In the genomic region with DNA sequence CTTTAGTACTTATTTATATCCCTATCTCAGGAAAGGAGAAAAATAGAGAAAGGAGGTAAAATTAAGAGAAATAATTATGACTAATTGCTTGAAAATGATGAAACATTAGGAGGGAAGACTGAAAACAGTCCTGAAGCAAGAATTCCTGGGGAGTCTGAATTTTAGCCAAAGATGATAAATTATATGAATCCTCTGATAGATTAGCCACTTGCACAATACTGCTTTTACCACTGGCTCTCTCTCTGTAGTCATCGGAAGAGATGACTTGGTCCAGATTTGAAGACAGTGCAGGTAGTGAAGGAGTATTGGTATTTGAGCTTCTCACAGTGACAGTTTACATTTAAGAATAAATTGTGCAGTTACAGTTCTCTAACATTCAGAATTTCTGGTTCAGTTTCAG, we compare ENCODE assay signal across 26 cellular contexts.
DNase-seq lines count a peak whose midpoint lies in the region; ATAC-seq, FAIRE-seq and TF ChIP-seq lines count a peak whose summit lies in the region.
"Had no signal": no experiment of that assay in that cellular context is flagged by ENCODE, and none has a peak within 500 bp of the region (broad histone marks: within the 10 kb centered on the region; RNA-seq: fewer than 3 reads in every experiment).

No MANE protein-coding gene starts in this region.

- no peaks in the 10 kb centered on the region for H3K36me3 Mint-ChIP-seq in astrocyte (ENCODE audit: low read depth, unreplicated experiment)
- H3K36me3 Mint-ChIP-seq: naive thymus-derived CD8-positive, alpha-beta T cell had no signal

- no peak overlapping the region for H3K4me2 ChIP-seq in astrocyte (ENCODE audit: low read length)

- H3K27me3 Mint-ChIP-seq in astrocyte (ENCODE audit: low read depth, unreplicated experiment): no peaks in the 10 kb centered on the region
- H3K27me3 Mint-ChIP-seq: dendritic cell treated with granulocyte-macrophage colony-stimulating factor and Interleukin-4, amounts not matched to agents 40 ng/mL and 50 ng/mL, for 4 days had no signal

- peaks cover 15% of the 10 kb centered on the region for H3K4me1 ChIP-seq in astrocyte (ENCODE audit: insufficient read depth, low read length)
- H3K4me1 ChIP-seq in effector memory CD4-positive, alpha-beta T cell (ENCODE audit: control insufficient read depth, insufficient read depth, low read length, poor library complexity, severe bottlenecking): no peaks in the 10 kb centered on the region
- H3K4me1 ChIP-seq: adrenal gland, parathyroid adenoma, Peyer's patch, right lobe of liver had no signal

- H3K9me3 ChIP-seq in astrocyte (ENCODE audit: insufficient read depth, low read depth, low read length): no peaks in the 10 kb centered on the region
- H3K9me3 ChIP-seq in effector memory CD4-positive, alpha-beta T cell (ENCODE audit: control insufficient read depth, low read length): no peaks in the 10 kb centered on the region
- H3K9me3 ChIP-seq: adrenal gland, Peyer's patch, right lobe of liver had no signal

- FAIRE-seq in astrocyte (lab: Jason Lieb, UNC): peak; percentile 81
- FAIRE-seq: endothelial cell of umbilical vein had no signal

- no peak overlapping the region for H3K4me3 Mint-ChIP-seq in astrocyte (ENCODE audit: unreplicated experiment)
- H3K4me3 Mint-ChIP-seq: activated CD8-positive, alpha-beta T cell treated with anti-CD3 and anti-CD28 coated beads for 36 hours; dendritic cell treated with granulocyte-macrophage colony-stimulating factor and Interleukin-4, amounts not matched to agents 40 ng/mL and 50 ng/mL, for 4 days; naive thymus-derived CD8-positive, alpha-beta T cell had no signal

- no peaks in the 10 kb centered on the region for H3K36me3 ChIP-seq in astrocyte (ENCODE audit: insufficient read depth, low read length)
- H3K36me3 ChIP-seq in effector memory CD4-positive, alpha-beta T cell (ENCODE audit: control insufficient read depth, insufficient read depth, low read length): no peaks in the 10 kb centered on the region
- H3K36me3 ChIP-seq: adrenal gland, cardiac muscle cell, Peyer's patch, right lobe of liver had no signal

- no peak overlapping the region for H2AFZ ChIP-seq in astrocyte (ENCODE audit: low read depth, low read length)
- H2AFZ ChIP-seq: parathyroid adenoma had no signal

- H3K27ac Mint-ChIP-seq in astrocyte (ENCODE audit: unreplicated experiment): no peak overlapping the region
- H3K27ac Mint-ChIP-seq: activated CD8-positive, alpha-beta T cell treated with anti-CD3 and anti-CD28 coated beads for 36 hours; dendritic cell treated with granulocyte-macrophage colony-stimulating factor and Interleukin-4, amounts not matched to agents 40 ng/mL and 50 ng/mL, for 4 days; naive thymus-derived CD8-positive, alpha-beta T cell had no signal

- no peaks in the 10 kb centered on the region for H3K79me2 ChIP-seq in astrocyte (ENCODE audit: insufficient read depth, low read length)
- H3K79me2 ChIP-seq: parathyroid adenoma had no signal

- no peak overlapping the region for H3K4me3 ChIP-seq in AG10803 (ENCODE audit: low read length)
- H3K4me3 ChIP-seq in astrocyte (ENCODE audit: insufficient read depth, low read depth, low read length): no peak overlapping the region
- H3K4me3 ChIP-seq in effector memory CD4-positive, alpha-beta T cell (ENCODE audit: insufficient read depth, low read depth, low read length, poor library complexity, severe bottlenecking): no peak overlapping the region
- H3K4me3 ChIP-seq: adrenal gland, cardiac muscle cell, K562, Peyer's patch, right lobe of liver had no signal

- H3K27ac ChIP-seq in astrocyte (ENCODE audit: low read depth, low read length): no peak overlapping the region
- H3K27ac ChIP-seq in effector memory CD4-positive, alpha-beta T cell (ENCODE audit: insufficient read depth, low read length, poor library complexity, severe bottlenecking): no peak overlapping the region
- H3K27ac ChIP-seq: adrenal gland, cardiac muscle cell, parathyroid adenoma, Peyer's patch, right lobe of liver had no signal

- TF ChIP-seq CTCF in AG10803 (conservative IDR thresholded peaks at IDR 0.05; ENCODE audit: low read length): no peak
- no peak for TF ChIP-seq CTCF in astrocyte (IDR thresholded peaks at IDR 0.05; ENCODE audit: insufficient read depth, low read depth, low read length)

- no peaks in the 10 kb centered on the region for H3K9me3 Mint-ChIP-seq in astrocyte (ENCODE audit: unreplicated experiment)
- H3K9me3 Mint-ChIP-seq: activated CD8-positive, alpha-beta T cell treated with anti-CD3 and anti-CD28 coated beads for 36 hours; dendritic cell treated with granulocyte-macrophage colony-stimulating factor and Interleukin-4, amounts not matched to agents 40 ng/mL and 50 ng/mL, for 4 days had no signal

- ATAC-seq in left lobe of liver (no peak), GM18873 (IDR thresholded peaks at IDR 0.05; ENCODE audit: low FRiP score, unreplicated experiment) (no peak)
- ATAC-seq: activated CD8-positive, alpha-beta T cell treated with anti-CD3 and anti-CD28 coated beads for 36 hours; K562; left colon; naive thymus-derived CD8-positive, alpha-beta T cell; right lobe of liver had no signal

- no peaks in the 10 kb centered on the region for H4K20me1 ChIP-seq in astrocyte (ENCODE audit: insufficient read depth, low read length)

- no peaks in the 10 kb centered on the region for H3K27me3 ChIP-seq in astrocyte (ENCODE audit: insufficient read depth, low read length)
- H3K27me3 ChIP-seq in effector memory CD4-positive, alpha-beta T cell (replicated peaks; ENCODE audit: control insufficient read depth, insufficient read depth, low read length, poor library complexity, severe bottlenecking): no peaks in the 10 kb centered on the region
- H3K27me3 ChIP-seq: adrenal gland, cardiac muscle cell, Peyer's patch, right lobe of liver had no signal

- peaks cover 5% of the 10 kb centered on the region for H3K4me1 Mint-ChIP-seq in astrocyte (ENCODE audit: low read depth, unreplicated experiment)
- H3K4me1 Mint-ChIP-seq: naive thymus-derived CD8-positive, alpha-beta T cell had no signal

- no peak overlapping the region for H3K9ac ChIP-seq in astrocyte (ENCODE audit: low read length)
- H3K9ac ChIP-seq: parathyroid adenoma had no signal

- DNase-seq in AG10803 (ENCODE audit: low read depth): peak; percentile 90
- peak; percentile 52 for DNase-seq in HS-5 (ENCODE audit: low read depth)
- DNase-seq in astrocyte (ENCODE audit: low read depth): peak; percentile 66
- peak; percentile 35 for DNase-seq in non-pigmented ciliary epithelial cell (ENCODE audit: low read depth)
- DNase-seq in left lobe of liver (ENCODE audit: low spot score): no peak
- no peak for DNase-seq in NCI-H128 (lab: John Stamatoyannopoulos, UW; ENCODE audit: unreplicated experiment)
- no peak for DNase-seq in effector memory CD4-positive, alpha-beta T cell
- DNase-seq: activated CD4-positive, CD25-positive, alpha-beta regulatory T cell; activated CD8-positive, alpha-beta T cell treated with anti-CD3 and anti-CD28 coated beads for 36 hours; activated gamma-delta T cell treated with Interleukin-2 at 50 U/mL for 16 hours; adrenal gland; COR-L47; left colon; MV-4-11; naive thymus-derived CD8-positive, alpha-beta T cell; NCI-H187; NCI-H345; Peyer's patch; right lobe of liver; T-helper 9 cell had no signal

Comparison
In these comparisons a context has a peak if more than half of its experiments do, and no peak if none do; other contexts are left out.
1. DNase-seq: peak in AG10803 (single experiment), HS-5 (single experiment), astrocyte (single experiment) and non-pigmented ciliary epithelial cell (single experiment); none in left lobe of liver (single experiment), NCI-H128 (single experiment) and effector memory CD4-positive, alpha-beta T cell (0 of 3).